Comparison of ENCODE assay signal across 12 cellular contexts in genomic region chr7:90424720-90425119, GRCh38. TPM values are rescaled to one million over a fixed set of nuclear protein-coding genes. Genes with fewer than 3 reads are reported as not detected.
DNase-seq lines count a peak whose midpoint lies in the region; ATAC-seq and TF ChIP-seq lines count a peak whose summit lies in the region.
"Had no signal": no experiment of that assay in that cellular context is flagged by ENCODE, and none has a peak within 500 bp of the region (broad histone marks: within the 10 kb centered on the region; RNA-seq: fewer than 3 reads in every experiment).

No MANE protein-coding gene starts in this region.

- H3K9me3 Mint-ChIP-seq in T-helper 2 cell treated with Interferon-gamma antibody and Interleukin-4, amounts not matched to agents 5 μg/mL and 100 μg/mL, for 36 hours = no peaks in the 10 kb centered on the region
- H3K9me3 Mint-ChIP-seq in Calu3 (ENCODE audit: low read depth, unreplicated experiment) = no peaks in the 10 kb centered on the region
- H3K9me3 Mint-ChIP-seq: naive thymus-derived CD8-positive, alpha-beta T cell had no signal

- ATAC-seq in GM18858 (IDR thresholded peaks at IDR 0.05; ENCODE audit: unreplicated experiment) (peak; percentile 98), HG03025 (IDR thresholded peaks at IDR 0.05; ENCODE audit: low FRiP score, unreplicated experiment) (peak; percentile 98)
- ATAC-seq: naive thymus-derived CD8-positive, alpha-beta T cell; Panc1 had no signal

- intact Hi-C loops in Calu3 (cut with micrococcal nuclease; ENCODE audit: unreplicated experiment) = loop anchor here (5.0 kb wide), 2 partner anchors 157 to 272 kb away; partner anchors contain the start of gene STEAP1

- TF ChIP-seq CTCF in GM20000 (IDR thresholded peaks at IDR 0.05; ENCODE audit: extremely low read depth, missing control alignments) (no peak), Calu3 (IDR thresholded peaks at IDR 0.05; ENCODE audit: unreplicated experiment) (no peak)

- BruUV-seq in Calu3 (replicated peaks; lab: Mats Ljungman, UMichigan) = no TSS peak

- H3K4me3 Mint-ChIP-seq in T-helper 2 cell treated with Interferon-gamma antibody and Interleukin-4, amounts not matched to agents 5 μg/mL and 100 μg/mL, for 36 hours = peak overlapping the region; percentile 4
- no peak overlapping the region for H3K4me3 Mint-ChIP-seq in Calu3 (ENCODE audit: low read depth, unreplicated experiment)
- H3K4me3 Mint-ChIP-seq: naive thymus-derived CD8-positive, alpha-beta T cell had no signal

- H3K27me3 Mint-ChIP-seq in T-helper 2 cell treated with Interferon-gamma antibody and Interleukin-4, amounts not matched to agents 5 μg/mL and 100 μg/mL, for 36 hours (ENCODE audit: low read depth) = no peaks in the 10 kb centered on the region
- H3K27me3 Mint-ChIP-seq in Calu3 (ENCODE audit: unreplicated experiment) = no peaks in the 10 kb centered on the region

- peak overlapping the region; percentile 50 for H3K27ac Mint-ChIP-seq in T-helper 2 cell treated with Interferon-gamma antibody and Interleukin-4, amounts not matched to agents 5 μg/mL and 100 μg/mL, for 36 hours
- H3K27ac Mint-ChIP-seq in Calu3 (ENCODE audit: unreplicated experiment) = no peak overlapping the region

- CTCF ChIA-PET in Calu3 (lab: Charles Lee) = no interaction called here

- no peaks in the 10 kb centered on the region for H3K36me3 Mint-ChIP-seq in T-helper 2 cell treated with Interferon-gamma antibody and Interleukin-4, amounts not matched to agents 5 μg/mL and 100 μg/mL, for 36 hours (ENCODE audit: low read depth)
- no peaks in the 10 kb centered on the region for H3K36me3 Mint-ChIP-seq in Calu3 (ENCODE audit: insufficient read depth, unreplicated experiment)
- H3K36me3 Mint-ChIP-seq: naive thymus-derived CD8-positive, alpha-beta T cell had no signal

- H3K4me1 Mint-ChIP-seq in T-helper 2 cell treated with Interferon-gamma antibody and Interleukin-4, amounts not matched to agents 5 μg/mL and 100 μg/mL, for 36 hours (ENCODE audit: low read depth) = peaks cover 19% of the 10 kb centered on the region
- peaks cover 16% of the 10 kb centered on the region for H3K4me1 Mint-ChIP-seq in Calu3 (ENCODE audit: low read depth, unreplicated experiment)
- H3K4me1 Mint-ChIP-seq: naive thymus-derived CD8-positive, alpha-beta T cell had no signal

- peak; percentile 25 for DNase-seq in GM20000 (ENCODE audit: low spot score)
- DNase-seq in T-helper 2 cell treated with Interferon-gamma antibody and Interleukin-4, amounts not matched to agents 5 μg/mL and 100 μg/mL, for 36 hours (ENCODE audit: low spot score) = peak; percentile 25
- no peak for DNase-seq in stimulated activated naive CD4-positive, alpha-beta T cell (lab: John Stamatoyannopoulos, UW)
- DNase-seq in cerebellum (ENCODE audit: low spot score) = no peak
- DNase-seq in NCI-H226 = no peak
- DNase-seq in Calu3 = no peak
- DNase-seq: naive thymus-derived CD8-positive, alpha-beta T cell; NCI-H1092 treated with DMSO at 0.1 percent for 48 hours had no signal

RNA-seq across cellular contexts. Expression of gene CLDN12, which starts 21.5 kb away (rescaled TPM):
- 60.4 TPM for total RNA-seq in cerebellum
- 37.3 and 42.5 TPM in 2 replicates for total RNA-seq in Calu3 (2022)

RNA-seq across cellular contexts. Expression of gene PTTG1IP2, which starts 44.7 kb away (rescaled TPM):
- not detected for total RNA-seq in cerebellum
- total RNA-seq in Calu3 (2022) = not detected in 2 replicates
- total RNA-seq: naive thymus-derived CD8-positive, alpha-beta T cell; suprapubic skin had no signal

Comparison
In these comparisons a context has a peak if more than half of its experiments do, and no peak if none do; other contexts are left out.
1. DNase-seq: peak in GM20000 (single experiment) and T-helper 2 cell treated with Interferon-gamma antibody and Interleukin-4, amounts not matched to agents 5 μg/mL and 100 μg/mL, for 36 hours (single experiment); none in stimulated activated naive CD4-positive, alpha-beta T cell (0 of 6), cerebellum (single experiment), NCI-H226 (single experiment) and Calu3 (single experiment).